Comparison of ENCODE assay signal across 9 cellular contexts in the genomic region with DNA sequence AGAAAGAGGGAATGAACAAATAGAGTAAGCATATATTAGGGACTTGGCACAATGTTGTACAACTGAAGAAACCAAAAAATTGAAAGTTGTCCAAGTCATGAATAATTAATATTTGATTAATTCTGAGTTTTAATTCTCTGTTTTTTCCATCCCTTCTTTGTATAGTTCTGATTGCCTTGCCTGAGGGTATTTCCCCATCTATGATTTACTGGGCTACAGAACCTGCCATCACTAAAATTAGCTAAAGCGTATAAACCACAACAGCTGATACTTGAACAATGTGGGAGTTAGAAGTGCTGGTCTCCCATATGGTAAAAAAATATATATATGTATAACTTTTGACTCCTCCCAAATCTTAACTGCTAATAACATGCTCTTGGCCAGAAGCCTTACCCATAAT.
"Had no signal": no experiment of that assay in that cellular context is flagged by ENCODE, and none has a peak within 500 bp of the region (broad histone marks: within the 10 kb centered on the region; RNA-seq: fewer than 3 reads in every experiment).

No MANE protein-coding gene starts in this region.

- H3K4me3 Mint-ChIP-seq: GM23338, H9, HFFc6 had no signal

- H3K9me3 Mint-ChIP-seq: GM23338, H9 had no signal

- DNase-seq: GM23248, GOT3, H7, H9, HCEC 1CT, HFFc6 had no signal

- H3K36me3 ChIP-seq: HAP-1 had no signal

- ATAC-seq: GM23338, HCT116 had no signal

- H3K4me3 ChIP-seq: GM23248, GM23338, HAP-1 had no signal

- H3K9me3 ChIP-seq: HAP-1 had no signal

- H3K4me1 Mint-ChIP-seq: GM23338 had no signal

- H3K9ac ChIP-seq: GM23248 had no signal

- H3K27ac ChIP-seq: GM23248 had no signal

- H3K4me1 ChIP-seq: HAP-1 had no signal

- H3K27ac Mint-ChIP-seq: GM23338, H9, HFFc6 had no signal
